Comparison of ENCODE assay signal across 26 cellular contexts in the genomic region with DNA sequence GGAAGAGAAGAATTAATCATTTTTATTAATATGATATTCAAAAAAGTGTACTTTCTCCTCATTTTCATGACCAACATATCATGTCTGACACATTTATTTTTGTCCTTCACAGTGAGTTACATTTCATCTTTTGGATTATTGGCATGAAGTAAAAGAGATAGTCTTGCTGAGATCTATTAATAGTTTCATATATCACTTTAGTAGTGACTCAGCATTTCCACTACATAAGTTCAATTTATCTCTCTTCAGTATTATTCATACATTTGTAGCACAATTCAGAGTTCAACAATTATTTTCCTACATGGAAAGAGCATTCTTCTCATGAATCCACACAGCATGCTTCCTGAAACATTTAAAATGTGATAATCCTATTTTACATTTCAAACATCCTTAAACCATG.
A peak's percentile ranks its signal among the peaks of the same experiment; 100 is the strongest.
DNase-seq lines count a peak whose midpoint lies in the region; ATAC-seq, FAIRE-seq and TF ChIP-seq lines count a peak whose summit lies in the region.
"Had no signal": no experiment of that assay in that cellular context is flagged by ENCODE, and none has a peak within 500 bp of the region (broad histone marks: within the 10 kb centered on the region; RNA-seq: fewer than 3 reads in every experiment).

No MANE protein-coding gene starts in this region.

- no peaks in the 10 kb centered on the region; the same call in 1 of the 2 replicates for H3K9me3 ChIP-seq in SK-N-SH
- no peaks in the 10 kb centered on the region for H3K9me3 ChIP-seq in A549
- no peaks in the 10 kb centered on the region for H3K9me3 ChIP-seq in IMR-90 (ENCODE audit: control insufficient read depth, insufficient read depth, low read length)
- H3K9me3 ChIP-seq: BE2C; BLaER1 treated with 17β-estradiol and CSF1 and Interleukin-3, amounts not matched to agents 10 nM and 100 nM; HAP-1 had no signal

- no peak overlapping the region for H2BK15ac ChIP-seq in IMR-90 (ENCODE audit: low read depth, low read length)

- H3K27me3 ChIP-seq in SK-N-SH (ENCODE audit: insufficient read depth) (no peaks in the 10 kb centered on the region), IMR-90 (ENCODE audit: control insufficient read depth, insufficient read depth, low read length) (no peaks in the 10 kb centered on the region)
- H3K27me3 ChIP-seq: BE2C; BLaER1 treated with 17β-estradiol and CSF1 and Interleukin-3, amounts not matched to agents 10 nM and 100 nM had no signal

- H3K4me3 ChIP-seq in SK-N-SH (ENCODE audit: low read depth in 2 of 2, low read length in 1 of 2) (no peak overlapping the region), A549 (no peak overlapping the region), IMR-90 (ENCODE audit: insufficient read depth, low read depth, low read length) (no peak overlapping the region), astrocyte of the spinal cord (ENCODE audit: low read depth, low read length) (no peak overlapping the region)
- H3K4me3 ChIP-seq: BLaER1 treated with 17β-estradiol and CSF1 and Interleukin-3, amounts not matched to agents 10 nM and 100 nM; HAP-1 had no signal

- TF ChIP-seq EP300 in SK-N-SH (IDR thresholded peaks at IDR 0.05; ENCODE audit: borderline replicate concordance in 1 of 2, low read depth in 1 of 2, low read length in 1 of 2): no peak
- no peak for TF ChIP-seq EP300 in A549 (IDR thresholded peaks at IDR 0.05)

- no peak overlapping the region for H4K5ac ChIP-seq in IMR-90 (ENCODE audit: low read depth, low read length)

- POLR2A ChIA-PET in SK-N-SH (lab: Yijun Ruan, JAX) (no interaction called here), A549 (lab: Yijun Ruan, JAX) (no interaction called here), IMR-90 (lab: Charles Lee; ENCODE audit: unreplicated experiment) (no interaction called here)

- H3K9ac ChIP-seq in SK-N-SH (no peak overlapping the region), IMR-90 (ENCODE audit: low read depth, low read length) (no peak overlapping the region)
- H3K9ac ChIP-seq: BLaER1 treated with 17β-estradiol and CSF1 and Interleukin-3, amounts not matched to agents 10 nM and 100 nM had no signal

- CTCF ChIA-PET in SK-N-SH (lab: Yijun Ruan, JAX): no interaction called here
- CTCF ChIA-PET in A549 (lab: Yijun Ruan, JAX): no interaction called here
- CTCF ChIA-PET in IMR-90 (lab: Yijun Ruan, JAX): no interaction called here

- H3K4ac ChIP-seq in IMR-90 (ENCODE audit: low read depth, low read length): no peak overlapping the region

- H3K18ac ChIP-seq in IMR-90 (ENCODE audit: low read depth, low read length): no peak overlapping the region

- TF ChIP-seq CTCF in SK-N-SH (IDR thresholded peaks at IDR 0.05) (no peak), A549 (IDR thresholded peaks at IDR 0.05) (no peak), IMR-90 (conservative IDR thresholded peaks at IDR 0.05; ENCODE audit: low read depth, low read length) (no peak), astrocyte of the spinal cord (IDR thresholded peaks at IDR 0.05; ENCODE audit: low read depth, low read length) (no peak)

- H3K27ac ChIP-seq in SK-N-SH (ENCODE audit: low read depth in 2 of 2, low read length in 1 of 2) (no peak overlapping the region), A549 (no peak overlapping the region), IMR-90 (ENCODE audit: insufficient read depth, low read length) (no peak overlapping the region)
- H3K27ac ChIP-seq: 22Rv1; BLaER1 treated with 17β-estradiol and CSF1 and Interleukin-3, amounts not matched to agents 10 nM and 100 nM had no signal

- H3F3A ChIP-seq in SK-N-SH (replicated peaks; ENCODE audit: insufficient read depth): no peaks in the 10 kb centered on the region

- TF ChIP-seq RAD21 in SK-N-SH (IDR thresholded peaks at IDR 0.05; ENCODE audit: low read length): no peak
- TF ChIP-seq RAD21 in A549 (conservative IDR thresholded peaks at IDR 0.05 in 1 of 2, IDR thresholded peaks at IDR 0.05 in 1 of 2): no peak
- TF ChIP-seq RAD21 in IMR-90 (IDR thresholded peaks at IDR 0.05; ENCODE audit: low read length): no peak

- H4K91ac ChIP-seq in IMR-90 (ENCODE audit: insufficient read depth, low read depth, low read length): no peak overlapping the region

- no peak overlapping the region for H2AFZ ChIP-seq in SK-N-SH (ENCODE audit: low read depth)
- H2AFZ ChIP-seq in IMR-90 (replicated peaks; ENCODE audit: low read length, poor library complexity): no peak overlapping the region

- no peak overlapping the region for H2BK20ac ChIP-seq in IMR-90 (ENCODE audit: low read depth, low read length)

- H3K56ac ChIP-seq in IMR-90 (ENCODE audit: extremely low read depth, insufficient read depth, low read length): no peak overlapping the region

- H4K20me1 ChIP-seq in SK-N-SH (ENCODE audit: insufficient read depth): no peaks in the 10 kb centered on the region
- H4K20me1 ChIP-seq in IMR-90 (ENCODE audit: insufficient read depth, low read length): no peaks in the 10 kb centered on the region
- H4K20me1 ChIP-seq: BLaER1 treated with 17β-estradiol and CSF1 and Interleukin-3, amounts not matched to agents 10 nM and 100 nM had no signal

- no peak for TF ChIP-seq POLR2A in A549 (IDR thresholded peaks at IDR 0.05; ENCODE audit: low read length)
- no peak for TF ChIP-seq POLR2A in IMR-90 (IDR thresholded peaks at IDR 0.05; ENCODE audit: low read depth, low read length)

- H2BK120ac ChIP-seq in IMR-90 (ENCODE audit: low read depth, low read length): no peak overlapping the region

- H3K4me2 ChIP-seq in SK-N-SH: no peak overlapping the region
- H3K4me2 ChIP-seq in A549: no peak overlapping the region
- H3K4me2 ChIP-seq in IMR-90 (ENCODE audit: low read depth, low read length): no peak overlapping the region
- H3K4me2 ChIP-seq: BLaER1 treated with 17β-estradiol and CSF1 and Interleukin-3, amounts not matched to agents 10 nM and 100 nM had no signal

- no TSS peak for BruUV-seq in IMR-90 (replicated peaks; lab: Mats Ljungman, UMichigan)

- dilution Hi-C loops in IMR-90 (cut with HindIII; ENCODE audit: low sequenced_read_pairs, unreplicated experiment): no loop called here

- no peaks in the 10 kb centered on the region for H3K9me2 ChIP-seq in SK-N-SH

- no peak overlapping the region for H3K14ac ChIP-seq in IMR-90 (replicated peaks; ENCODE audit: low read depth, low read length)

- intact Hi-C loops in IMR-90 (cut with micrococcal nuclease): no loop called here

- H3K9me1 ChIP-seq in IMR-90 (ENCODE audit: insufficient read depth, low read length): no peaks in the 10 kb centered on the region

- no peak overlapping the region for H2AK5ac ChIP-seq in IMR-90 (ENCODE audit: low read depth, low read length)

- no peaks in the 10 kb centered on the region for H3K79me2 ChIP-seq in SK-N-SH (ENCODE audit: insufficient read depth)

- H2BK5ac ChIP-seq in IMR-90 (ENCODE audit: low read depth, low read length, poor library complexity, severe bottlenecking): no peak overlapping the region

- no peaks in the 10 kb centered on the region for H3K4me1 ChIP-seq in SK-N-SH (ENCODE audit: control insufficient read depth in 1 of 2, insufficient read depth in 2 of 2, low read depth in 1 of 2, low read length in 1 of 2)
- no peaks in the 10 kb centered on the region for H3K4me1 ChIP-seq in A549
- H3K4me1 ChIP-seq in IMR-90 (ENCODE audit: control insufficient read depth, insufficient read depth, low read length): no peaks in the 10 kb centered on the region
- H3K4me1 ChIP-seq: BE2C; BLaER1 treated with 17β-estradiol and CSF1 and Interleukin-3, amounts not matched to agents 10 nM and 100 nM had no signal

- ATAC-seq in SK-N-SH treated with all-trans-retinoic acid at 6 μM for 48 hours (no peak), A549 (no peak), IMR-90 (ENCODE audit: low read depth) (no peak), HG03139 (IDR thresholded peaks at IDR 0.05; ENCODE audit: unreplicated experiment) (no peak)

- FAIRE-seq in A549 (lab: Jason Lieb, UNC): no peak
- FAIRE-seq: A204.1, G401.6, GM12892, H54 had no signal

- H3K79me1 ChIP-seq in IMR-90 (ENCODE audit: low read depth in 1 of 2, low read length in 2 of 2): no peaks in the 10 kb centered on the region

- no peaks in the 10 kb centered on the region for H3K36me3 ChIP-seq in SK-N-SH (replicated peaks in 1 of 2; ENCODE audit: control insufficient read depth in 1 of 2, insufficient read depth in 2 of 2, low read length in 1 of 2)
- H3K36me3 ChIP-seq in IMR-90 (ENCODE audit: control insufficient read depth, insufficient read depth, low read length): no peaks in the 10 kb centered on the region
- H3K36me3 ChIP-seq: BE2C; BLaER1 treated with 17β-estradiol and CSF1 and Interleukin-3, amounts not matched to agents 10 nM and 100 nM; HAP-1 had no signal

- in situ Hi-C loops in IMR-90 (cut with MboI; ENCODE audit: low sequenced_read_pairs) (no loop called here), astrocyte of the spinal cord (cut with HindIII; ENCODE audit: low sequenced_read_pairs) (no loop called here)

- H3K23ac ChIP-seq in IMR-90 (ENCODE audit: low read depth, low read length): no peak overlapping the region

- no peak overlapping the region for H2AK9ac ChIP-seq in IMR-90 (replicated peaks; ENCODE audit: low read depth, low read length, poor library complexity)

- DNase-seq in SK-N-SH: no peak
- no peak for DNase-seq in A549 (ENCODE audit: low read depth in 1 of 2, low spot score in 1 of 2)
- no peak for DNase-seq in IMR-90
- DNase-seq in astrocyte of the spinal cord (ENCODE audit: low read depth, low spot score): peak; percentile 9
- DNase-seq in occipital lobe (lab: John Stamatoyannopoulos, UW): no peak
- DNase-seq in stimulated activated CD8-positive, alpha-beta memory T cell treated with anti-CD3 and anti-CD28 coated beads, Interleukin-4, amount 100 ng/mL, for 48 hours: no peak
- DNase-seq: ACHN; AML-193; BE2C; Calu3; CD4-positive, alpha-beta T cell; CD8-positive, alpha-beta memory T cell; COR-L47; DMS53; DMS79 treated with DMSO at 0.1 percent for 48 hours; GOT3; HFFc6 had no signal

- no peak overlapping the region for H4K8ac ChIP-seq in IMR-90 (ENCODE audit: low read depth in 2 of 2, low read length in 2 of 2)

TF ChIP-seq in SK-N-SH, 30 proteins besides CTCF, POLR2A, EP300 and RAD21 (continues in another document):
- TF ChIP-seq GABPA (IDR thresholded peaks at IDR 0.05; ENCODE audit: low read depth) (no peak), JUND (IDR thresholded peaks at IDR 0.05) (no peak), FOXM1 (IDR thresholded peaks at IDR 0.05; ENCODE audit: low read depth) (no peak), CHD2 (IDR thresholded peaks at IDR 0.05; ENCODE audit: low read length, partially characterized antibody) (no peak)

TF ChIP-seq in A549, 52 proteins besides CTCF, POLR2A, EP300 and RAD21 (continues in another document):
- TF ChIP-seq NPAS2 (CRISPR knock-in tag; IDR thresholded peaks at IDR 0.05; ENCODE audit: borderline replicate concordance) (no peak), CBX2 (IDR thresholded peaks at IDR 0.05; ENCODE audit: borderline replicate concordance, low read depth) (no peak), BHLHE40 (IDR thresholded peaks at IDR 0.05; ENCODE audit: low read depth, low read length) (no peak), NR3C1 (IDR thresholded peaks at IDR 0.05) (no peak), JUNB (IDR thresholded peaks at IDR 0.05) (no peak)

TF ChIP-seq in IMR-90, 13 proteins besides CTCF, POLR2A, EP300 and RAD21 (continues in another document):
- TF ChIP-seq RCOR1 (IDR thresholded peaks at IDR 0.05; ENCODE audit: insufficient replicate concordance, low read length) (no peak), MXI1 (IDR thresholded peaks at IDR 0.05; ENCODE audit: borderline replicate concordance, low read depth, low read length) (no peak), BHLHE40 (IDR thresholded peaks at IDR 0.05; ENCODE audit: low read depth, low read length) (no peak), NFE2L2 (IDR thresholded peaks at IDR 0.05; ENCODE audit: low read depth, low read length) (peak; percentile 59)
